ENCODE assay signal across 9 cellular contexts in the genomic region with DNA sequence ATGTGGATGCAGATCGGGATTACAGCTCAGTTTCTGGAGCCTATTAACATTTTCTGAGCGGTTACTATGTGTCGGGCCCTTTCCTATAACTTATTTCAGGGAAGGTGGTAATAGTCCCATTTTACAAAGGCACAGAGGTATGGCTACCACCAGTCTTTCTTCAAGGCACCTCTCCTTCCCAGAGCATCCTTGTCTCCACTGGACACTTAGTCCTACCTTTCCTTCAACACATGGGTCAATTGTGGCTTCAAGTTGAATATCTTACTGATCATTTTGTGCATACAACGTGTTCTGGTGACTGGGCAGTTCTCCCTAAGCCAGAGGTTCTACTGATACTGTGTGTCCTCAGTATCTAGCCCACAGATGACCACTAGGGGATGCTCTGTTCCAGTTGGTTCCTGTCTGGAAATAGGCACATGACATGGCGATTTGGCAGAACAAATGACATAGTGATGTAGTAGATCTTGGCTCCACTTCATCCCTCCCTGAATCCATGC.
A peak's percentile ranks its signal among the peaks of the same experiment; 100 is the strongest.
DNase-seq lines count a peak whose midpoint lies in the region; ATAC-seq, FAIRE-seq and TF ChIP-seq lines count a peak whose summit lies in the region.
"Had no signal": no experiment of that assay in that cellular context is flagged by ENCODE, and none has a peak within 500 bp of the region (broad histone marks: within the 10 kb centered on the region; RNA-seq: fewer than 3 reads in every experiment).

No MANE protein-coding gene starts in this region.

- H3K9me3 ChIP-seq in endodermal cell (ENCODE audit: control insufficient read depth, low read length), result no peaks in the 10 kb centered on the region

- H3K4me3 ChIP-seq in endodermal cell (ENCODE audit: low read length), result no peak overlapping the region
- H3K4me3 ChIP-seq: skin epidermis had no signal

- no peak overlapping the region for H3K9ac ChIP-seq in endodermal cell (ENCODE audit: extremely low read depth, low read length, poor library complexity, severe bottlenecking)

- H3K36me3 Mint-ChIP-seq in endodermal cell (ENCODE audit: low read depth), result no peaks in the 10 kb centered on the region
- no peaks in the 10 kb centered on the region for H3K36me3 Mint-ChIP-seq in type B pancreatic cell

- H3K27me3 Mint-ChIP-seq in endodermal cell (ENCODE audit: insufficient read depth), result peaks cover 6% of the 10 kb centered on the region
- no peaks in the 10 kb centered on the region for H3K27me3 Mint-ChIP-seq in type B pancreatic cell

- H3K4me1 ChIP-seq in endodermal cell (ENCODE audit: control insufficient read depth, insufficient read depth, low read length), result no peaks in the 10 kb centered on the region

- H3K4me1 Mint-ChIP-seq in endodermal cell, result no peaks in the 10 kb centered on the region
- peaks cover 18% of the 10 kb centered on the region for H3K4me1 Mint-ChIP-seq in type B pancreatic cell (ENCODE audit: unreplicated experiment)

- no peak for TF ChIP-seq POLR2A in GM12891 (IDR thresholded peaks at IDR 0.05; ENCODE audit: low read depth, low read length)

- peak; percentile 67 for ATAC-seq in HG03066 (IDR thresholded peaks at IDR 0.05; ENCODE audit: low read depth, unreplicated experiment)

- no peaks in the 10 kb centered on the region for H3K36me3 ChIP-seq in endodermal cell (ENCODE audit: control insufficient read depth, insufficient read depth, low read length)

- H3K9me3 Mint-ChIP-seq in endodermal cell (peaks cover 1% of the 10 kb centered on the region), type B pancreatic cell (no peaks in the 10 kb centered on the region)

- peak; percentile 86 for FAIRE-seq in GM12891 (lab: Jason Lieb, UNC)

- H3K4me3 Mint-ChIP-seq in endodermal cell, result no peak overlapping the region
- H3K4me3 Mint-ChIP-seq in type B pancreatic cell, result no peak overlapping the region

- peaks cover 4% of the 10 kb centered on the region for H3K27me3 ChIP-seq in endodermal cell (ENCODE audit: control insufficient read depth, insufficient read depth, low read length, poor library complexity, severe bottlenecking)

- WGBS in endodermal cell (ENCODE audit: insufficient coverage in 1 of 2, insufficient read length in 1 of 2), 2 experiments, result 45 to 48% methylated on average over 5 of the region's 5 CpGs

- H3K27ac ChIP-seq in 22Rv1 (no peak overlapping the region), endodermal cell (ENCODE audit: low read depth, low read length) (no peak overlapping the region)
- H3K27ac ChIP-seq: skin epidermis had no signal

- DNase-seq in GM12891 (ENCODE audit: insufficient read length, low spot score) (no peak), NCI-H526 (lab: John Stamatoyannopoulos, UW) (peak; percentile 87 to 94), endodermal cell (peak; percentile 94), myocyte (ENCODE audit: low read depth) (peak; percentile 76), type B pancreatic cell (ENCODE audit: extremely low spot score, unreplicated experiment) (no peak)
- peak; percentile 75 for DNase-seq in activated CD4-positive, alpha-beta T cell treated with anti-CD3 and anti-CD28 coated beads for 48 hours

- TF ChIP-seq CTCF in 22Rv1 (IDR thresholded peaks at IDR 0.05), result peak; percentile 90
- peak; percentile 88 for TF ChIP-seq CTCF in endodermal cell (conservative IDR thresholded peaks at IDR 0.05)
- TF ChIP-seq CTCF in type B pancreatic cell (conservative IDR thresholded peaks at IDR 0.05), result peak; percentile 69

- H3K27ac Mint-ChIP-seq in endodermal cell, result peak overlapping the region; percentile 26
- H3K27ac Mint-ChIP-seq in type B pancreatic cell, result no peak overlapping the region

TF ChIP-seq in GM12891, 5 proteins besides CTCF, POLR2A, EP300 and RAD21:
- TF ChIP-seq SPI1 (IDR thresholded peaks at IDR 0.05; ENCODE audit: low read depth, low read length) (peak; percentile 3; the same call in 1 of the 2 replicates), TAF1 (IDR thresholded peaks at IDR 0.05; ENCODE audit: low read depth, low read length) (no peak), POLR2AphosphoS5 (IDR thresholded peaks at IDR 0.05; ENCODE audit: low read depth, low read length) (no peak), PAX5 (IDR thresholded peaks at IDR 0.05; ENCODE audit: insufficient read depth, low read length, severe bottlenecking) (no peak), POU2F2 (IDR thresholded peaks at IDR 0.05; ENCODE audit: low read depth, low read length) (no peak)

Comparison
In these comparisons a context has a peak if more than half of its experiments do, and no peak if none do; other contexts are left out.
1. DNase-seq: peak in NCI-H526 (2 of 2), activated CD4-positive, alpha-beta T cell treated with anti-CD3 and anti-CD28 coated beads for 48 hours (single experiment), endodermal cell (single experiment) and myocyte (single experiment); none in GM12891 (single experiment) and type B pancreatic cell (single experiment).
2. Peak in every context shown above with its lines, with median percentiles within 50 percentile points of each other: CTCF ChIP-seq.